10 cellular contexts compared by ENCODE assay signal in the genomic region with DNA sequence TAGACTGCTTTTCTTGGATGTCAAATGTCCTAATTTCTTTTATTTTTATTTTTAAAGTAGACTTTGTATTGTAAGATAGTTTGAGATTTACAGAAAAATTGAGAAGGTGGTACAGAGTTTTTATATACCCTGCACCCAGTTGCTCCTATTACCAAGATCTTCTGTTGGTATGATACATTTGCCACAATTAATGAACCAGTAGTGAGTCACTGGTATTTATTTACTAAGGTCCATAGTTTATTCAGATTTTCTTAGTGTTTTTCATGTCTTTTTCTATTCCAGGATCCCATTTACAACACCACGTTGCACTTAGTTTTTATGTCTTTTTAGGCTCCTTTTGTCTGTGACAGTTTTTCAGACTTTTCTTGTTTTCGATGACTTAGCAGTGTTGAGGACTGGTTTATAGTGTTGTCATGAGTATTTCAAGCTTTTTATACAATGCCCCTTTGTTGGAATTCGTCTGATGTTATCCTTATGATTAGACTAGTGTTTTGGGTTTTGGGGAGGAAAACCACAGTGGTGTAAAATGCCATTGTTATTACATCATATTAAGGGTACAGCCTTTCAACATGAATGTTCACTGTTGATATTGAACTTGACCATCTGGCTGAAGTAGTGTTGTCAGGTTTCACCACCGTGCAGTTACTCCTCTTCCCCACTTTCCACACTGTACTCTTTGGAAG. TPM values are rescaled to one million over a fixed set of nuclear protein-coding genes. Genes with fewer than 3 reads are reported as not detected.
DNase-seq lines count a peak whose midpoint lies in the region; ATAC-seq and TF ChIP-seq lines count a peak whose summit lies in the region.
"Had no signal": no experiment of that assay in that cellular context is flagged by ENCODE, and none has a peak within 500 bp of the region (broad histone marks: within the 10 kb centered on the region; RNA-seq: fewer than 3 reads in every experiment).

No MANE protein-coding gene starts in this region.

- POLR2A ChIA-PET in SK-N-SH (lab: Yijun Ruan, JAX): no interaction called here

- no peak for TF ChIP-seq RAD21 in SK-N-SH (IDR thresholded peaks at IDR 0.05; ENCODE audit: low read length)

- H3K4me1 ChIP-seq in SK-N-SH (ENCODE audit: control insufficient read depth in 1 of 2, insufficient read depth in 2 of 2, low read depth in 1 of 2, low read length in 1 of 2) (peaks cover 3 to 12% of the 10 kb centered on the region in 2 experiments; a peak in 3 of 4 replicates), skeletal muscle satellite cell (ENCODE audit: control insufficient read depth, insufficient read depth, low read length) (peaks cover 30% of the 10 kb centered on the region)

- H3K36me3 ChIP-seq in SK-N-SH (replicated peaks in 1 of 2; ENCODE audit: control insufficient read depth in 1 of 2, insufficient read depth in 2 of 2, low read length in 1 of 2) (peaks cover 64 to 68% of the 10 kb centered on the region in 2 experiments), skeletal muscle satellite cell (ENCODE audit: insufficient read depth, low read length) (peaks cover 59% of the 10 kb centered on the region)

- no peaks in the 10 kb centered on the region for H3K9me2 ChIP-seq in SK-N-SH

- H3K27me3 ChIP-seq in SK-N-SH (ENCODE audit: insufficient read depth) (no peaks in the 10 kb centered on the region), skeletal muscle satellite cell (ENCODE audit: control insufficient read depth, insufficient read depth, low read length) (no peaks in the 10 kb centered on the region)

- DNase-seq in SIG-M5 treated with dmso at 0.1 percent for 504 hours (lab: John Stamatoyannopoulos, UW; ENCODE audit: unreplicated experiment) (peak; percentile 23), SIG-M5 (lab: John Stamatoyannopoulos, UW) (no peak), SK-N-SH (no peak), fibroblast of mammary gland (ENCODE audit: low read depth) (peak; percentile 91), retina (no peak)
- DNase-seq: KG1 had no signal

- peak overlapping the region; percentile 20; the same call in 1 of the 2 replicates for H3K4me2 ChIP-seq in SK-N-SH
- H3K4me2 ChIP-seq in skeletal muscle satellite cell (ENCODE audit: low read length): peak overlapping the region; percentile 57

- peaks cover 33% of the 10 kb centered on the region for H3F3A ChIP-seq in SK-N-SH (replicated peaks; ENCODE audit: insufficient read depth)

- H3K27ac ChIP-seq in SK-N-SH (ENCODE audit: low read depth in 2 of 2, low read length in 1 of 2): peak overlapping the region; percentile 29 to 81; a peak in 3 of 4 replicates

- H2AFZ ChIP-seq in SK-N-SH (ENCODE audit: low read depth): no peak overlapping the region

- H4K20me1 ChIP-seq in SK-N-SH (ENCODE audit: insufficient read depth): peaks cover 11% of the 10 kb centered on the region

- H3K4me3 ChIP-seq in SK-N-SH (ENCODE audit: low read depth in 2 of 2, low read length in 1 of 2) (no peak overlapping the region), fibroblast of mammary gland (ENCODE audit: control insufficient read depth, low read depth, low read length) (no peak overlapping the region), skeletal muscle satellite cell (ENCODE audit: low read length) (peak overlapping the region; percentile 19)

- peaks cover 32% of the 10 kb centered on the region for H3K79me2 ChIP-seq in SK-N-SH (ENCODE audit: insufficient read depth)

- WGBS in SK-N-SH (ENCODE audit: low lambda C conversion rate): 28% methylated on average over 4 of the region's 4 CpGs

- ATAC-seq in GM19023 (IDR thresholded peaks at IDR 0.05; ENCODE audit: unreplicated experiment) (no peak), HG02852 (IDR thresholded peaks at IDR 0.05; ENCODE audit: unreplicated experiment) (no peak)
- ATAC-seq: activated CD4-positive, CD25-positive, alpha-beta regulatory T cell treated with anti-CD3 and anti-CD28 coated beads, Interleukin-2, amount 50 U/mL, for 24 hours had no signal

- H3K9ac ChIP-seq in SK-N-SH (peak overlapping the region; percentile 5; the same call in 1 of the 2 replicates), skeletal muscle satellite cell (ENCODE audit: low read depth, low read length) (peak overlapping the region; percentile 35)

- H3K9me3 ChIP-seq in SK-N-SH (no peaks in the 10 kb centered on the region), skeletal muscle satellite cell (replicated peaks; ENCODE audit: low read length) (no peaks in the 10 kb centered on the region)

- TF ChIP-seq CTCF in SK-N-SH (IDR thresholded peaks at IDR 0.05) (no peak), fibroblast of mammary gland (conservative IDR thresholded peaks at IDR 0.05; ENCODE audit: control insufficient read depth, insufficient read depth, low read depth, low read length) (no peak)

- peak in 1 of 2 experiments; percentile 73; a peak in 1 of 4 replicates for TF ChIP-seq EP300 in SK-N-SH (IDR thresholded peaks at IDR 0.05; ENCODE audit: borderline replicate concordance in 1 of 2, low read depth in 1 of 2, low read length in 1 of 2)

- CTCF ChIA-PET in SK-N-SH (lab: Yijun Ruan, JAX): interaction anchor here (1.0 to 1.6 kb wide), 2 partner anchors 10 to 11 kb away, joined by 3 to 5 read pairs; no protein-coding TSS in a partner anchor

TF ChIP-seq in SK-N-SH, 30 proteins besides CTCF, POLR2A, EP300 and RAD21:
- no peak for TF ChIP-seq YY1 (IDR thresholded peaks at IDR 0.05; ENCODE audit: low read depth)
- TF ChIP-seq, protein P1, sequence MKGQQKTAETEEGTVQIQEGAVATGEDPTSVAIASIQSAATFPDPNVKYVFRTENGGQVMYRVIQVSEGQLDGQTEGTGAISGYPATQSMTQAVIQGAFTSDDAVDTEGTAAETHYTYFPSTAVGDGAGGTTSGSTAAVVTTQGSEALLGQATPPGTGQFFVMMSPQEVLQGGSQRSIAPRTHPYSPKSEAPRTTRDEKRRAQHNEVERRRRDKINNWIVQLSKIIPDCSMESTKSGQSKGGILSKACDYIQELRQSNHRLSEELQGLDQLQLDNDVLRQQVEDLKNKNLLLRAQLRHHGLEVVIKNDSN (IDR thresholded peaks at IDR 0.05; ENCODE audit: borderline replicate concordance, low read depth): no peak
- TF ChIP-seq TEAD4 (IDR thresholded peaks at IDR 0.05; ENCODE audit: borderline replicate concordance, insufficient read depth): peak; percentile 75; the same call in 1 of the 2 replicates
- no peak for TF ChIP-seq ELF1 (IDR thresholded peaks at IDR 0.05)
- no peak for TF ChIP-seq GATA2 (CRISPR knock-in tag; IDR thresholded peaks at IDR 0.05)
- TF ChIP-seq, protein P2, sequence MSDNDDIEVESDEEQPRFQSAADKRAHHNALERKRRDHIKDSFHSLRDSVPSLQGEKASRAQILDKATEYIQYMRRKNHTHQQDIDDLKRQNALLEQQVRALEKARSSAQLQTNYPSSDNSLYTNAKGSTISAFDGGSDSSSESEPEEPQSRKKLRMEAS (IDR thresholded peaks at IDR 0.05; ENCODE audit: low read depth): peak; percentile 38; the same call in 1 of the 2 replicates
- no peak for TF ChIP-seq EZH2phosphoT487 (IDR thresholded peaks at IDR 0.05; ENCODE audit: borderline replicate concordance, low read depth)
- no peak for TF ChIP-seq CHD2 (IDR thresholded peaks at IDR 0.05; ENCODE audit: low read length, partially characterized antibody)
- TF ChIP-seq, protein P3, sequence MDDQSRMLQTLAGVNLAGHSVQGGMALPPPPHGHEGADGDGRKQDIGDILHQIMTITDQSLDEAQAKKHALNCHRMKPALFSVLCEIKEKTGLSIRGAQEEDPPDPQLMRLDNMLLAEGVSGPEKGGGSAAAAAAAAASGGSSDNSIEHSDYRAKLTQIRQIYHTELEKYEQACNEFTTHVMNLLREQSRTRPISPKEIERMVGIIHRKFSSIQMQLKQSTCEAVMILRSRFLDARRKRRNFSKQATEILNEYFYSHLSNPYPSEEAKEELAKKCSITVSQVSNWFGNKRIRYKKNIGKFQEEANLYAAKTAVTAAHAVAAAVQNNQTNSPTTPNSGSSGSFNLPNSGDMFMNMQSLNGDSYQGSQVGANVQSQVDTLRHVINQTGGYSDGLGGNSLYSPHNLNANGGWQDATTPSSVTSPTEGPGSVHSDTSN (IDR thresholded peaks at IDR 0.05): peak; percentile 83; the same call in 1 of the 2 replicates
- TF ChIP-seq JUND (IDR thresholded peaks at IDR 0.05): peak; percentile 74
- no peak for TF ChIP-seq SMC3 (IDR thresholded peaks at IDR 0.05; ENCODE audit: low read depth, low read length)
- TF ChIP-seq NFIC (IDR thresholded peaks at IDR 0.05; ENCODE audit: borderline replicate concordance): no peak; the same call in 1 of the 2 replicates
- peak; percentile 68 for TF ChIP-seq FOSL2 (IDR thresholded peaks at IDR 0.05; ENCODE audit: borderline replicate concordance, low read depth)
- TF ChIP-seq TCF12 (IDR thresholded peaks at IDR 0.05): peak; percentile 90
- peak; percentile 27; the same call in 1 of the 2 replicates for TF ChIP-seq RXRA (IDR thresholded peaks at IDR 0.05; ENCODE audit: borderline replicate concordance, low read depth)
- TF ChIP-seq MEF2A (IDR thresholded peaks at IDR 0.05; ENCODE audit: borderline replicate concordance, low read depth): peak; percentile 26; the same call in 1 of the 2 replicates

RNA-seq across cellular contexts. Expression of a gene that starts 35.9 kb away (rescaled TPM):
- 25.6 and 58.9 TPM in 2 replicates for polyA plus RNA-seq in SK-N-SH (2012; rRNA removed)
- polyA plus RNA-seq in SK-N-SH (2012; cell fraction: cytosol; rRNA removed): 20.8 and 27.4 TPM in 2 replicates
- 53.1 and 53.7 TPM in 2 replicates for polyA plus RNA-seq in SK-N-SH (2012; cell fraction: nucleus; rRNA removed)
- total RNA-seq in skeletal muscle satellite cell (2012; rRNA removed): 20.8 and 28.2 TPM in 2 replicates

Comparison
In these comparisons a context has a peak if more than half of its experiments do, and no peak if none do; other contexts are left out.
1. DNase-seq: peak in SIG-M5 treated with dmso at 0.1 percent for 504 hours (single experiment) and fibroblast of mammary gland (single experiment); none in SIG-M5 (single experiment), SK-N-SH (single experiment) and retina (single experiment).